In genomic region chr15:35994861-35995260, GRCh38 we compare ENCODE assay signal across 30 cellular contexts.
"Had no signal": no experiment of that assay in that cellular context is flagged by ENCODE, and none has a peak within 500 bp of the region (broad histone marks: within the 10 kb centered on the region; RNA-seq: fewer than 3 reads in every experiment).

No MANE protein-coding gene starts in this region.

- ATAC-seq: left colon; left lung; lower lobe of right lung; natural killer cell; pancreas; right cardiac atrium; sciatic nerve; stimulated activated naive B cell treated with anti-CD40 and anti-IgM and Interleukin-4, amounts not matched to agents 10 μg/mL and 1 μg/mL and 100 μg/mL, for 72 hours; stimulated activated naive CD8-positive, alpha-beta T cell treated with anti-CD3 and anti-CD28 coated beads, Interleukin-15, Interleukin-2, amounts not matched to agents 100 U/mL and 50 U/mL, for 24 hours had no signal

- H3K4me1 ChIP-seq: left lung, lower lobe of right lung, pancreas, prostate gland, stomach, testis, thyroid gland, transverse colon, upper lobe of left lung, vagina had no signal

- FAIRE-seq: islet of Langerhans, kidney, pancreas had no signal

- H3K27ac ChIP-seq: left lung, lower lobe of right lung, pancreas, prostate gland, skin epidermis, stomach, testis, thyroid gland, transverse colon, upper lobe of left lung, vagina had no signal

- H3K27me3 ChIP-seq: left lung, pancreas, stomach, testis, thyroid gland, transverse colon, upper lobe of left lung, vagina had no signal

- DNase-seq: hypothalamus; immature natural killer cell; kidney; left colon; left lung; lower lobe of right lung; mesendoderm; naive B cell; natural killer cell; nucleus accumbens; pancreas; posterior cingulate gyrus; retina; right cardiac atrium; stimulated activated CD4-positive, alpha-beta T cell treated with anti-CD3 and anti-CD28 coated beads, Interleukin-12 subunit alpha, Interleukin-12 subunit beta, amount 100 ng/mL, for 4 hours; stimulated activated CD4-positive, alpha-beta T cell treated with anti-CD3 and anti-CD28 coated beads, Interleukin-15, amount 100 ng/mL, for 24 hours; stimulated activated CD4-positive, alpha-beta T cell treated with anti-CD3 and anti-CD28 coated beads, Interleukin-2, amount 100 ng/mL, for 24 hours; stimulated activated CD4-positive, alpha-beta T cell treated with anti-CD3 and anti-CD28 coated beads, Interleukin-4, amount 100 ng/mL, for 1 hour; stimulated activated naive B cell treated with anti-CD40 and anti-IgM and Interleukin-4, amounts not matched to agents 10 μg/mL and 1 μg/mL and 100 μg/mL, for 72 hours; stimulated activated naive CD8-positive, alpha-beta T cell treated with anti-CD3 and anti-CD28 coated beads, Interleukin-15, Interleukin-2, amounts not matched to agents 100 U/mL and 50 U/mL, for 24 hours; stomach; testis; thyroid gland; transverse colon; upper lobe of left lung had no signal

- H3K9me3 ChIP-seq: left lung, lower lobe of right lung, pancreas, prostate gland, stomach, testis, thyroid gland, transverse colon, upper lobe of left lung, vagina had no signal

- H3K4me3 ChIP-seq: left lung, lower lobe of right lung, pancreas, prostate gland, skin epidermis, stomach, testis, thyroid gland, transverse colon, upper lobe of left lung, vagina had no signal

- H3K36me3 ChIP-seq: left lung, lower lobe of right lung, pancreas, prostate gland, stomach, thyroid gland, transverse colon, upper lobe of left lung, vagina had no signal
